Comparison of ENCODE assay signal across 8 cellular contexts in the genomic region with DNA sequence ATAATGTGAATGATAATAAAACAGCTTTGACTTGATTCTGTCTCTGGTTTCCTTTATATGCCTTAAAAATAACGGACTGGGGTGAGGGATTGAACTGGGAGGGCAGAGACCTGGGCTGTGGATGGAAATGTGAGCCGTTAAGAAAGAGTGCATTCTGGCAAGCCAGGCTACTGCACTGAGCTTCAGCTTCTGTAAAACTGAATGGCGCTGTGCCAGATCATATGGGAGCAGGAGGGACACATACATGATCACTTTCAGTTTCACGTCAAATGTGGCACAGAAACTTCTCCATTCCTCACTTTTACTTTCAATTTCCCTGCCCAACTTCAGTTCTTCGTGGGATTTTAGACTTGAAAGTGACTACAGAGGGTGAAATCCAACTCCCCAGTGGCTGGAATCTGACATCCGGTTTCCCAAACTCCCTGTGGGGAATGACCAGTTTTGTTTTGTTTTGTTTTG. TPM values are rescaled to one million over a fixed set of nuclear protein-coding genes. Genes with fewer than 3 reads are reported as not detected.
A peak's percentile ranks its signal among the peaks of the same experiment; 100 is the strongest.
DNase-seq lines count a peak whose midpoint lies in the region; ATAC-seq, FAIRE-seq and TF ChIP-seq lines count a peak whose summit lies in the region.

No MANE protein-coding gene starts in this region.

- H3K4me3 Mint-ChIP-seq in naive thymus-derived CD4-positive, alpha-beta T cell = peak overlapping the region; percentile 85 to 100 (median 96)

- H3K4me2 ChIP-seq in endothelial cell of umbilical vein (ENCODE audit: insufficient read depth, low read length) = peak overlapping the region; percentile 81

- H3K4me1 ChIP-seq in endothelial cell of umbilical vein (ENCODE audit: control insufficient read depth, extremely low read depth, insufficient read depth, low read length) (peaks cover 73% of the 10 kb centered on the region), subcutaneous abdominal adipose tissue (ENCODE audit: control insufficient read depth in 5 of 5, insufficient read depth in 5 of 5, low read length in 5 of 5) (peaks cover 34 to 66% (median 54%) of the 10 kb centered on the region in 5 donors)
- peaks cover 29 to 34% of the 10 kb centered on the region in 2 donors for H3K4me1 ChIP-seq in naive thymus-derived CD4-positive, alpha-beta T cell (ENCODE audit: control insufficient read depth in 2 of 2, insufficient read depth in 2 of 2, low read length in 2 of 2)

- TF ChIP-seq CTCF in endothelial cell of umbilical vein (IDR thresholded peaks at IDR 0.05; ENCODE audit: extremely low read depth in 1 of 2, insufficient read depth in 1 of 2, low read depth in 1 of 2, low read length in 2 of 2) = no peak

- no peaks in the 10 kb centered on the region for H4K20me1 ChIP-seq in endothelial cell of umbilical vein (replicated peaks; ENCODE audit: control insufficient read depth, extremely low read depth, insufficient read depth, low read length)

- H3K27ac ChIP-seq in endothelial cell of umbilical vein (ENCODE audit: insufficient read depth, low read depth, low read length) (peak overlapping the region; percentile 99), subcutaneous abdominal adipose tissue (ENCODE audit: low read depth, low read length) (peak overlapping the region; percentile 99)
- H3K27ac ChIP-seq in naive thymus-derived CD4-positive, alpha-beta T cell (ENCODE audit: low read depth, low read length) = peak overlapping the region; percentile 94

- no peak for TF ChIP-seq POLR2A in GM12892 (IDR thresholded peaks at IDR 0.05; ENCODE audit: low read depth, low read length)
- TF ChIP-seq POLR2A in endothelial cell of umbilical vein (IDR thresholded peaks at IDR 0.05; ENCODE audit: low read depth, low read length) = peak; percentile 72

- H3K9me3 Mint-ChIP-seq in naive thymus-derived CD4-positive, alpha-beta T cell = no peaks in the 10 kb centered on the region

- peak overlapping the region; percentile 85 to 99 (median 93) for H3K27ac Mint-ChIP-seq in naive thymus-derived CD4-positive, alpha-beta T cell

- TSS peak; percentile 1 for BruUV-seq in endothelial cell of umbilical vein (replicated peaks; lab: Mats Ljungman, UMichigan)

- CTCF ChIA-PET in endothelial cell of umbilical vein (lab: Charles Lee) = interaction anchor here (0.6 to 1.5 kb wide), 7 partner anchors 9 to 92 kb away, joined by 3 to 8 read pairs (median 3); no protein-coding TSS in a partner anchor
- CTCF ChIA-PET in naive thymus-derived CD4-positive, alpha-beta T cell (lab: Charles Lee) = interaction anchor here (1.0 to 2.6 kb wide), 3 partner anchors 15 to 60 kb away, joined by 3 to 10 read pairs (median 5); partner anchors contain the start of gene MT1H

- POLR2A ChIA-PET in endothelial cell of umbilical vein (lab: Charles Lee) = interaction anchor here (4.5 kb wide), 1 partner anchor 17 kb away, joined by 51 read pairs; the partner anchor contains the start of gene MT1E
- POLR2A ChIA-PET in naive thymus-derived CD4-positive, alpha-beta T cell (lab: Charles Lee) = interaction anchor here (0.8 to 4.8 kb wide), 3 partner anchors 46 to 73 kb away, joined by 3 to 23 read pairs (median 4); partner anchors contain the start of gene MT1X

- H3K36me3 Mint-ChIP-seq in naive thymus-derived CD4-positive, alpha-beta T cell = peaks cover 0 to 5% (median 0%) of the 10 kb centered on the region in 5 donors

- peaks cover 36 to 60% (median 47%) of the 10 kb centered on the region in 7 donors for H3K4me1 Mint-ChIP-seq in naive thymus-derived CD4-positive, alpha-beta T cell

- H3K27me3 Mint-ChIP-seq in naive thymus-derived CD4-positive, alpha-beta T cell = no peaks in the 10 kb centered on the region

- H3K27me3 ChIP-seq in endothelial cell of umbilical vein (ENCODE audit: control insufficient read depth in 2 of 2, insufficient read depth in 2 of 2, low read length in 2 of 2) = no peaks in the 10 kb centered on the region
- H3K27me3 ChIP-seq in naive thymus-derived CD4-positive, alpha-beta T cell (ENCODE audit: control insufficient read depth in 2 of 2, insufficient read depth in 2 of 2, low read length in 2 of 2) = no peaks in the 10 kb centered on the region
- H3K27me3 ChIP-seq in subcutaneous abdominal adipose tissue (ENCODE audit: control insufficient read depth in 5 of 5, insufficient read depth in 4 of 5, low read length in 5 of 5) = no peaks in the 10 kb centered on the region

- FAIRE-seq in GM12892 (lab: Jason Lieb, UNC) (peak; percentile 74), endothelial cell of umbilical vein (lab: Jason Lieb, UNC) (no peak)

- H3K9me1 ChIP-seq in endothelial cell of umbilical vein (replicated peaks; ENCODE audit: control insufficient read depth, extremely low read depth, insufficient read depth, low read length) = no peaks in the 10 kb centered on the region

- H3K36me3 ChIP-seq in endothelial cell of umbilical vein (ENCODE audit: control insufficient read depth in 2 of 2, extremely low read depth in 1 of 2, insufficient read depth in 2 of 2, low read length in 2 of 2) = no peaks in the 10 kb centered on the region
- no peaks in the 10 kb centered on the region for H3K36me3 ChIP-seq in naive thymus-derived CD4-positive, alpha-beta T cell (ENCODE audit: control insufficient read depth in 2 of 3, insufficient read depth in 3 of 3, low read length in 3 of 3)
- no peaks in the 10 kb centered on the region for H3K36me3 ChIP-seq in subcutaneous abdominal adipose tissue (ENCODE audit: control insufficient read depth in 5 of 5, insufficient read depth in 5 of 5, low read length in 5 of 5)

- H2AFZ ChIP-seq in endothelial cell of umbilical vein (ENCODE audit: low read depth, low read length) = no peak overlapping the region

- DNase-seq in GM12892 (ENCODE audit: insufficient read length) (peak; percentile 46), NCI-H69 (lab: John Stamatoyannopoulos, UW) (peak; percentile 67), endothelial cell of umbilical vein (ENCODE audit: low read depth, low spot score) (peak; percentile 82), T1000 (lab: John Stamatoyannopoulos, UW) (no peak)
- peak; percentile 79 for DNase-seq in activated CD8-positive, alpha-beta memory T cell treated with anti-CD3 and anti-CD28 coated beads for 24 hours
- DNase-seq in naive thymus-derived CD4-positive, alpha-beta T cell = peak; percentile 28 to 90 (median 82)

- H3K79me2 ChIP-seq in endothelial cell of umbilical vein (ENCODE audit: control insufficient read depth, insufficient read depth, low read length) = peaks cover 28% of the 10 kb centered on the region

- peak overlapping the region; percentile 95 for H3K9ac ChIP-seq in endothelial cell of umbilical vein (replicated peaks; ENCODE audit: extremely low read depth, insufficient read depth, low read length)
- H3K9ac ChIP-seq in subcutaneous abdominal adipose tissue (ENCODE audit: low read length in 5 of 5) = peak overlapping the region; percentile 73 to 94 (median 89)

- intact Hi-C loops in endothelial cell of umbilical vein (cut with micrococcal nuclease) = no loop called here
- intact Hi-C loops in naive thymus-derived CD4-positive, alpha-beta T cell (cut with micrococcal nuclease) = loop anchor here (1.0 to 5.0 kb wide), 9 partner anchors 8 to 1519 kb away; partner anchors contain the start of genes AMFR (in 1 of the 2), CFAP20 (in 1 of the 2), HERPUD1 (in 1 of the 2) and KATNB1 (in 1 of the 2)

- peak; percentile 43 for ATAC-seq in HG02759 (IDR thresholded peaks at IDR 0.05; ENCODE audit: unreplicated experiment)
- ATAC-seq in naive thymus-derived CD4-positive, alpha-beta T cell = peak; percentile 60

- dilution Hi-C loops in endothelial cell of umbilical vein (cut with MboI; ENCODE audit: extremely low pct_ligation_motif_present, low sequenced_read_pairs) = no loop called here

- H3K9me3 ChIP-seq in endothelial cell of umbilical vein (replicated peaks; ENCODE audit: control insufficient read depth, insufficient read depth, low read length) = no peaks in the 10 kb centered on the region
- no peaks in the 10 kb centered on the region for H3K9me3 ChIP-seq in naive thymus-derived CD4-positive, alpha-beta T cell (ENCODE audit: control insufficient read depth in 2 of 3, low read length in 3 of 3)
- no peaks in the 10 kb centered on the region for H3K9me3 ChIP-seq in subcutaneous abdominal adipose tissue (ENCODE audit: control insufficient read depth in 5 of 5, low read length in 5 of 5)

- H3K4me3 ChIP-seq in endothelial cell of umbilical vein (replicated peaks in 1 of 3; ENCODE audit: insufficient read depth in 1 of 3, low read depth in 1 of 3, low read length in 3 of 3) = peak overlapping the region; percentile 50 to 93 (median 83)
- peak overlapping the region; percentile 97 for H3K4me3 ChIP-seq in naive thymus-derived CD4-positive, alpha-beta T cell (ENCODE audit: low read length)
- peak overlapping the region; percentile 87 to 97 (median 91) for H3K4me3 ChIP-seq in subcutaneous abdominal adipose tissue (ENCODE audit: low read depth in 1 of 5, low read length in 5 of 5)

RNA-seq across cellular contexts. Expression of gene MT2A, which starts 1.1 kb away (rescaled TPM):
- 24.2 TPM for polyA plus RNA-seq in GM12892 (2012; ENCODE audit: missing spikeins)
- total RNA-seq in endothelial cell of umbilical vein = 1,337 and 1,517 TPM in 2 replicates
- 260 and 276 TPM in 2 replicates for polyA plus RNA-seq in endothelial cell of umbilical vein
- 433 and 536 TPM in 2 replicates for polyA plus RNA-seq in endothelial cell of umbilical vein (2011; cell fraction: cytosol; rRNA removed)
- polyA plus RNA-seq in endothelial cell of umbilical vein (2011; cell fraction: nucleus; rRNA removed) = 161 and 174 TPM in 2 replicates
- 4,187 and 5,829 TPM in 2 replicates for polyA plus RNA-seq in endothelial cell of umbilical vein (2012)
- polyA minus RNA-seq in endothelial cell of umbilical vein = 94.1 and 153 TPM in 2 replicates
- polyA minus RNA-seq in endothelial cell of umbilical vein (2011; cell fraction: cytosol; rRNA and poly(A)+ RNA removed) = 123 TPM
- polyA minus RNA-seq in endothelial cell of umbilical vein (2011; cell fraction: nucleus; rRNA and poly(A)+ RNA removed) = 54.8 and 79.2 TPM in 2 replicates
- 100 to 1,000 TPM in 1 of 5 experiments, 10 to 100 TPM in 4; 15.0 to 435 (median 32.8) TPM for total RNA-seq in naive thymus-derived CD4-positive, alpha-beta T cell
- 100 to 1,000 TPM; 113 to 168 TPM for polyA plus RNA-seq in naive thymus-derived CD4-positive, alpha-beta T cell

RNA-seq across cellular contexts. Expression of gene MT1E, which starts 16.1 kb away (rescaled TPM):
- 0.72 TPM for polyA plus RNA-seq in GM12892 (2012; ENCODE audit: missing spikeins)
- 201 and 346 TPM in 2 replicates for total RNA-seq in endothelial cell of umbilical vein
- polyA plus RNA-seq in endothelial cell of umbilical vein = 186 and 208 TPM in 2 replicates
- 545 and 811 TPM in 2 replicates for polyA plus RNA-seq in endothelial cell of umbilical vein (2011; cell fraction: cytosol; rRNA removed)
- 176 and 197 TPM in 2 replicates for polyA plus RNA-seq in endothelial cell of umbilical vein (2011; cell fraction: nucleus; rRNA removed)
- 497 and 663 TPM in 2 replicates for polyA plus RNA-seq in endothelial cell of umbilical vein (2012)
- polyA minus RNA-seq in endothelial cell of umbilical vein = 45.8 and 61.2 TPM in 2 replicates
- 46.4 TPM for polyA minus RNA-seq in endothelial cell of umbilical vein (2011; cell fraction: cytosol; rRNA and poly(A)+ RNA removed)
- 17.6 and 21.5 TPM in 2 replicates for polyA minus RNA-seq in endothelial cell of umbilical vein (2011; cell fraction: nucleus; rRNA and poly(A)+ RNA removed)
- 100 to 1,000 TPM in 1 of 5 experiments, 1 to 10 TPM in 1, under 1 TPM in 2, not detected in 1; 0.45 to 166 (median 2.5) TPM for total RNA-seq in naive thymus-derived CD4-positive, alpha-beta T cell
- 1 to 10 TPM; 3.5 to 5.2 TPM for polyA plus RNA-seq in naive thymus-derived CD4-positive, alpha-beta T cell

RNA-seq across cellular contexts. Expression of gene MT3, which starts 20.2 kb away (rescaled TPM):
- polyA plus RNA-seq in GM12892 (2012; ENCODE audit: missing spikeins) = not detected
- total RNA-seq in endothelial cell of umbilical vein = not detected in 2 replicates
- 0.37 TPM in 1 of 2 replicates, not detected in the other for polyA plus RNA-seq in endothelial cell of umbilical vein
- polyA plus RNA-seq in endothelial cell of umbilical vein (2011; cell fraction: cytosol; rRNA removed) = 0.30 TPM in 1 of 2 replicates, not detected in the other
- not detected in 2 replicates for polyA plus RNA-seq in endothelial cell of umbilical vein (2011; cell fraction: nucleus; rRNA removed)
- 0.44 TPM in 1 of 2 replicates, not detected in the other for polyA plus RNA-seq in endothelial cell of umbilical vein (2012)
- not detected in 2 replicates for polyA minus RNA-seq in endothelial cell of umbilical vein
- not detected for polyA minus RNA-seq in endothelial cell of umbilical vein (2011; cell fraction: cytosol; rRNA and poly(A)+ RNA removed)
- not detected in 2 replicates for polyA minus RNA-seq in endothelial cell of umbilical vein (2011; cell fraction: nucleus; rRNA and poly(A)+ RNA removed)
- total RNA-seq in naive thymus-derived CD4-positive, alpha-beta T cell = 1 to 10 TPM in 2 of 5 experiments, under 1 TPM in 1, not detected in 2; 0.76 to 4.0 (median 1.5) TPM
- polyA plus RNA-seq in naive thymus-derived CD4-positive, alpha-beta T cell = 1 to 10 TPM; 3.8 to 4.5 TPM

RNA-seq across cellular contexts. Expression of gene MT1M, which starts 23.0 kb away (rescaled TPM):
- not detected for polyA plus RNA-seq in GM12892 (2012; ENCODE audit: missing spikeins)
- 1.8 and 4.6 TPM in 2 replicates for total RNA-seq in endothelial cell of umbilical vein
- 4.1 and 4.3 TPM in 2 replicates for polyA plus RNA-seq in endothelial cell of umbilical vein
- polyA plus RNA-seq in endothelial cell of umbilical vein (2011; cell fraction: cytosol; rRNA removed) = 5.6 and 6.0 TPM in 2 replicates
- 0.65 and 1.5 TPM in 2 replicates for polyA plus RNA-seq in endothelial cell of umbilical vein (2011; cell fraction: nucleus; rRNA removed)
- 2.2 and 3.2 TPM in 2 replicates for polyA plus RNA-seq in endothelial cell of umbilical vein (2012)
- polyA minus RNA-seq in endothelial cell of umbilical vein = 1.4 and 1.7 TPM in 2 replicates
- polyA minus RNA-seq in endothelial cell of umbilical vein (2011; cell fraction: cytosol; rRNA and poly(A)+ RNA removed) = not detected
- polyA minus RNA-seq in endothelial cell of umbilical vein (2011; cell fraction: nucleus; rRNA and poly(A)+ RNA removed) = 0.58 TPM in 1 of 2 replicates, not detected in the other
- not detected for total RNA-seq in naive thymus-derived CD4-positive, alpha-beta T cell
- not detected for polyA plus RNA-seq in naive thymus-derived CD4-positive, alpha-beta T cell

RNA-seq across cellular contexts. Expression of gene MT1A, which starts 29.0 kb away (rescaled TPM):
- polyA plus RNA-seq in GM12892 (2012; ENCODE audit: missing spikeins) = not detected
- 5.4 and 8.4 TPM in 2 replicates for total RNA-seq in endothelial cell of umbilical vein
- polyA plus RNA-seq in endothelial cell of umbilical vein = 2.3 and 6.5 TPM in 2 replicates
- polyA plus RNA-seq in endothelial cell of umbilical vein (2011; cell fraction: cytosol; rRNA removed) = 8.9 and 15.6 TPM in 2 replicates
- 3.3 and 3.7 TPM in 2 replicates for polyA plus RNA-seq in endothelial cell of umbilical vein (2011; cell fraction: nucleus; rRNA removed)
- polyA plus RNA-seq in endothelial cell of umbilical vein (2012) = 22.0 and 29.7 TPM in 2 replicates
- 3.8 TPM in 1 of 2 replicates, not detected in the other for polyA minus RNA-seq in endothelial cell of umbilical vein
- polyA minus RNA-seq in endothelial cell of umbilical vein (2011; cell fraction: cytosol; rRNA and poly(A)+ RNA removed) = not detected
- not detected in 2 replicates for polyA minus RNA-seq in endothelial cell of umbilical vein (2011; cell fraction: nucleus; rRNA and poly(A)+ RNA removed)
- total RNA-seq in naive thymus-derived CD4-positive, alpha-beta T cell = under 1 TPM in 1 of 5 experiments, not detected in 4; 0.92 TPM
- not detected for polyA plus RNA-seq in naive thymus-derived CD4-positive, alpha-beta T cell
